16 cellular contexts compared by ENCODE assay signal in the genomic region with DNA sequence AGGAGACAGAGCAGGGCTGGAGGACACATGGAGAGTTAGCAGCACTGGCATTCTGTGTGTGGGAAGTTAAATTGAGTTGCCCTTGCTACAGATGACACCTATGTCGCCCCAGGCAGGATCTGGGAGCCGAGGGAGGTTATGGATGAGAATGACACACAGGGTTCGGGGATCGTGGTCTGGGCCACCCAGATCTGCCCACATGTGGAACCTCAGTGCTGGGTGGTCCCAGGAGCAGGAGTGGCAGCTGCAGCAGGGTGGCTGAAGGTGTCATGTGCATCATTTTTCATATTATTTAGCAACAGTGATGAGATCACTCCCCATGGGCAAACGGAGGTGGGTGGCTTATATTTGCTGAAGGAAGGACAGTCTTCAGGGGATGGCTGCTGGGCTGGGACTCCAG. TPM values are rescaled to one million over a fixed set of nuclear protein-coding genes. Genes with fewer than 3 reads are reported as not detected.
DNase-seq lines count a peak whose midpoint lies in the region; TF ChIP-seq lines count a peak whose summit lies in the region.
"Had no signal": no experiment of that assay in that cellular context is flagged by ENCODE, and none has a peak within 500 bp of the region (broad histone marks: within the 10 kb centered on the region; RNA-seq: fewer than 3 reads in every experiment).

No MANE protein-coding gene starts in this region.

- H3K4me1 Mint-ChIP-seq in activated T-helper 2 cell treated with anti-CD3 and anti-CD28 coated beads, Interferon-gamma antibody, Interleukin-2, Interleukin-4, amounts not matched to agents 10 μg/mL and 5 μg/mL and 100 μg/mL, durations not matched to agents 14 hours and 24 hours and 36 hours (ENCODE audit: low read depth): peaks cover 9% of the 10 kb centered on the region
- H3K4me1 Mint-ChIP-seq in nephron: peaks cover 9% of the 10 kb centered on the region

- intact Hi-C loops in activated T-helper 2 cell treated with anti-CD3 and anti-CD28 coated beads, Interferon-gamma antibody, Interleukin-2, Interleukin-4, amounts not matched to agents 10 μg/mL and 5 μg/mL and 100 μg/mL, durations not matched to agents 14 hours and 24 hours and 36 hours (cut with micrococcal nuclease): loop anchor here (10.0 kb wide), 1 partner anchor 182 kb away; the partner anchor contains the start of gene CRYL1

- no peak overlapping the region for H3K4me3 Mint-ChIP-seq in activated T-helper 2 cell treated with anti-CD3 and anti-CD28 coated beads, Interferon-gamma antibody, Interleukin-2, Interleukin-4, amounts not matched to agents 10 μg/mL and 5 μg/mL and 100 μg/mL, durations not matched to agents 14 hours and 24 hours and 36 hours (ENCODE audit: low read depth)
- peak overlapping the region in 2 of 3 experiments; percentile 73 to 93 for H3K4me3 Mint-ChIP-seq in nephron
- H3K4me3 Mint-ChIP-seq: CD8-positive, alpha-beta T cell had no signal

- DNase-seq in activated T-helper 2 cell treated with anti-CD3 and anti-CD28 coated beads, Interferon-gamma antibody, Interleukin-2, Interleukin-4, amounts not matched to agents 10 μg/mL and 5 μg/mL and 100 μg/mL, durations not matched to agents 14 hours and 24 hours and 36 hours (ENCODE audit: low spot score): no peak
- no peak for DNase-seq in DMS153 treated with DMSO at 0.1 percent for 48 hours (lab: John Stamatoyannopoulos, UW; ENCODE audit: unreplicated experiment)
- DNase-seq in NCI-H187 (lab: John Stamatoyannopoulos, UW): no peak
- no peak for DNase-seq in UCSD-AML1 (lab: John Stamatoyannopoulos, UW; ENCODE audit: unreplicated experiment)
- DNase-seq in NCI-H2029 treated with DMSO at 0.1 percent for 48 hours (lab: John Stamatoyannopoulos, UW): no peak
- DNase-seq: BE2C; CD8-positive, alpha-beta T cell; COR-L47; DMS153; DND-41; GDM1; GM23248 had no signal

- TF ChIP-seq CTCF in HEK293 (tag by site-specific recombination; IDR thresholded peaks at IDR 0.05) (no peak), nephron (IDR thresholded peaks at IDR 0.05; ENCODE audit: unreplicated experiment in 3 of 3) (no peak)

- H3K36me3 Mint-ChIP-seq in activated T-helper 2 cell treated with anti-CD3 and anti-CD28 coated beads, Interferon-gamma antibody, Interleukin-2, Interleukin-4, amounts not matched to agents 10 μg/mL and 5 μg/mL and 100 μg/mL, durations not matched to agents 14 hours and 24 hours and 36 hours (ENCODE audit: low read depth): no peaks in the 10 kb centered on the region
- H3K36me3 Mint-ChIP-seq in nephron (ENCODE audit: low read depth): no peaks in the 10 kb centered on the region

- peak overlapping the region; percentile 9 for H3K27ac Mint-ChIP-seq in activated T-helper 2 cell treated with anti-CD3 and anti-CD28 coated beads, Interferon-gamma antibody, Interleukin-2, Interleukin-4, amounts not matched to agents 10 μg/mL and 5 μg/mL and 100 μg/mL, durations not matched to agents 14 hours and 24 hours and 36 hours
- no peak overlapping the region for H3K27ac Mint-ChIP-seq in nephron
- H3K27ac Mint-ChIP-seq: CD8-positive, alpha-beta T cell had no signal

- no peaks in the 10 kb centered on the region for H3K9me3 ChIP-seq in HEK293 (ENCODE audit: control insufficient read depth, insufficient read depth, low read depth, low read length)
- H3K9me3 ChIP-seq: A549, BE2C had no signal

- POLR2A ChIA-PET in HEK293 (lab: Yijun Ruan, JAX): no interaction called here

- no peaks in the 10 kb centered on the region for H3K9me3 Mint-ChIP-seq in activated T-helper 2 cell treated with anti-CD3 and anti-CD28 coated beads, Interferon-gamma antibody, Interleukin-2, Interleukin-4, amounts not matched to agents 10 μg/mL and 5 μg/mL and 100 μg/mL, durations not matched to agents 14 hours and 24 hours and 36 hours
- H3K9me3 Mint-ChIP-seq in nephron: no peaks in the 10 kb centered on the region
- H3K9me3 Mint-ChIP-seq: CD8-positive, alpha-beta T cell had no signal

- H3K27ac ChIP-seq in HEK293 (ENCODE audit: extremely low read depth, low read depth, low read length): no peak overlapping the region
- H3K27ac ChIP-seq: A549, C4-2B, GM23248 had no signal

- no peak overlapping the region for H3K4me3 ChIP-seq in HEK293 (ENCODE audit: low read depth, low read length)
- H3K4me3 ChIP-seq: A549, GM23248 had no signal

- no peaks in the 10 kb centered on the region for H3K36me3 ChIP-seq in HEK293 (ENCODE audit: control insufficient read depth in 2 of 2, insufficient read depth in 1 of 2, low read length in 2 of 2)
- H3K36me3 ChIP-seq: BE2C had no signal

- peaks cover 19% of the 10 kb centered on the region for H3K27me3 Mint-ChIP-seq in activated T-helper 2 cell treated with anti-CD3 and anti-CD28 coated beads, Interferon-gamma antibody, Interleukin-2, Interleukin-4, amounts not matched to agents 10 μg/mL and 5 μg/mL and 100 μg/mL, durations not matched to agents 14 hours and 24 hours and 36 hours (ENCODE audit: low read depth)
- H3K27me3 Mint-ChIP-seq in nephron (ENCODE audit: low read depth): peaks cover 8% of the 10 kb centered on the region

- no peaks in the 10 kb centered on the region for H3K4me1 ChIP-seq in HEK293 (ENCODE audit: control insufficient read depth, insufficient read depth, low read length)
- H3K4me1 ChIP-seq: BE2C had no signal

- CTCF ChIA-PET in HEK293 (lab: Yijun Ruan, JAX): interaction anchor here (0.7 kb wide), 1 partner anchor 18 kb away, joined by 3 read pairs; no protein-coding TSS in a partner anchor

TF ChIP-seq in HEK293, 187 proteins besides CTCF, POLR2A, EP300 and RAD21:
- TF ChIP-seq ZNF221 (tag by site-specific recombination; IDR thresholded peaks at IDR 0.05; ENCODE audit: borderline replicate concordance) (no peak), SALL2 (tag by site-specific recombination; IDR thresholded peaks at IDR 0.05; ENCODE audit: borderline replicate concordance) (no peak), ZFHX2 (tag by site-specific recombination; conservative IDR thresholded peaks at IDR 0.05) (peak; percentile 56), HOXD13 (CRISPR knock-in tag; IDR thresholded peaks at IDR 0.05; ENCODE audit: borderline replicate concordance) (no peak), BCL6B (tag by site-specific recombination; IDR thresholded peaks at IDR 0.05) (no peak), ZNF311 (tag by site-specific recombination; IDR thresholded peaks at IDR 0.05; ENCODE audit: borderline replicate concordance) (no peak), ZNF664 (tag by site-specific recombination; IDR thresholded peaks at IDR 0.05) (no peak), ZNF645 (tag by site-specific recombination; IDR thresholded peaks at IDR 0.05) (no peak), EGR2 (tag by site-specific recombination; IDR thresholded peaks at IDR 0.05; ENCODE audit: low read depth) (peak; percentile 44; the same call in 1 of the 2 replicates)
- TF ChIP-seq, protein P1, sequence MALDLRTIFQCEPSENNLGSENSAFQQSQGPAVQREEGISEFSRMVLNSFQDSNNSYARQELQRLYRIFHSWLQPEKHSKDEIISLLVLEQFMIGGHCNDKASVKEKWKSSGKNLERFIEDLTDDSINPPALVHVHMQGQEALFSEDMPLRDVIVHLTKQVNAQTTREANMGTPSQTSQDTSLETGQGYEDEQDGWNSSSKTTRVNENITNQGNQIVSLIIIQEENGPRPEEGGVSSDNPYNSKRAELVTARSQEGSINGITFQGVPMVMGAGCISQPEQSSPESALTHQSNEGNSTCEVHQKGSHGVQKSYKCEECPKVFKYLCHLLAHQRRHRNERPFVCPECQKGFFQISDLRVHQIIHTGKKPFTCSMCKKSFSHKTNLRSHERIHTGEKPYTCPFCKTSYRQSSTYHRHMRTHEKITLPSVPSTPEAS (tag by site-specific recombination; IDR thresholded peaks at IDR 0.05): no peak
TF ChIP-seq in HEK293: peak in this region for 2.

RNA-seq across cellular contexts. Expression of gene IL17D, which starts 3.2 kb away (rescaled TPM):
- 0.18 and 0.25 TPM in 2 replicates for total RNA-seq in activated T-helper 2 cell treated with anti-CD3 and anti-CD28 coated beads, Interferon-gamma antibody, Interleukin-2, Interleukin-4, amounts not matched to agents 10 μg/mL and 5 μg/mL and 100 μg/mL, durations not matched to agents 14 hours and 24 hours and 36 hours
